20 cellular contexts compared by ENCODE assay signal in genomic region chr2:214489702-214490101, GRCh38.
"Had no signal": no experiment of that assay in that cellular context is flagged by ENCODE, and none has a peak within 500 bp of the region (broad histone marks: within the 10 kb centered on the region; RNA-seq: fewer than 3 reads in every experiment).

No MANE protein-coding gene starts in this region.

- H3K36me3 Mint-ChIP-seq: activated naive CD4-positive, alpha-beta T cell treated with anti-CD3 and anti-CD28 coated beads, Interleukin-2, amount 50 U/mL, for 72 hours; mesothelial cell of epicardium; naive thymus-derived CD4-positive, alpha-beta T cell; stimulated activated effector memory CD8-positive, alpha-beta T cell treated with anti-CD3 and anti-CD28 coated beads, Interleukin-12 subunit alpha, Interleukin-12 subunit beta, amount 100 ng/mL, for 72 hours had no signal

- H3K4me3 ChIP-seq: breast epithelium, upper lobe of right lung had no signal

- H3K4me1 ChIP-seq: breast epithelium, upper lobe of right lung had no signal

- ATAC-seq: activated naive CD4-positive, alpha-beta T cell treated with anti-CD3 and anti-CD28 coated beads, Interleukin-2, amount 50 U/mL, for 72 hours; activated T-cell treated with anti-CD3 and anti-CD28 coated beads, Interleukin-2, amount 50 U/mL, for 72 hours; effector memory CD8-positive, alpha-beta T cell; naive thymus-derived CD4-positive, alpha-beta T cell; sciatic nerve; stimulated activated effector memory CD8-positive, alpha-beta T cell treated with anti-CD3 and anti-CD28 coated beads, Interleukin-12 subunit alpha, Interleukin-12 subunit beta, amount 100 ng/mL, for 72 hours; upper lobe of right lung had no signal

- H3K4me1 Mint-ChIP-seq: mesothelial cell of epicardium; naive thymus-derived CD4-positive, alpha-beta T cell; neural crest cell; stimulated activated effector memory CD8-positive, alpha-beta T cell treated with anti-CD3 and anti-CD28 coated beads, Interleukin-12 subunit alpha, Interleukin-12 subunit beta, amount 100 ng/mL, for 72 hours had no signal

- H3K27me3 ChIP-seq: breast epithelium, upper lobe of right lung had no signal

- H3K4me3 Mint-ChIP-seq: activated T-cell treated with anti-CD3 and anti-CD28 coated beads, Interleukin-2, amount 50 U/mL, for 72 hours; effector memory CD8-positive, alpha-beta T cell; mesothelial cell of epicardium; naive thymus-derived CD4-positive, alpha-beta T cell; neural crest cell; stimulated activated effector memory CD8-positive, alpha-beta T cell treated with anti-CD3 and anti-CD28 coated beads, Interleukin-12 subunit alpha, Interleukin-12 subunit beta, amount 100 ng/mL, for 72 hours; stimulated activated naive CD8-positive, alpha-beta T cell treated with anti-CD3 and anti-CD28 coated beads, Interleukin-15, Interleukin-2, amounts not matched to agents 100 ng/mL and 50 ng/mL, for 24 hours had no signal

- DNase-seq: activated CD4-positive, alpha-beta T cell treated with anti-CD3 and anti-CD28 coated beads for 4 hours; activated CD4-positive, alpha-beta T cell treated with anti-CD3 and anti-CD28 coated beads, Interleukin-2, amount 50 U/mL, for 4 hours; activated CD4-positive, CD25-positive, alpha-beta regulatory T cell; activated naive CD4-positive, alpha-beta T cell; activated T-cell treated with anti-CD3 and anti-CD28 coated beads for 4 hours; activated T-cell treated with anti-CD3 and anti-CD28 coated beads, Interleukin-2, amount 50 U/mL, for 72 hours; cortex of kidney; effector memory CD8-positive, alpha-beta T cell; naive thymus-derived CD4-positive, alpha-beta T cell; nucleus accumbens; small intestine; stimulated activated CD4-positive, alpha-beta T cell treated with anti-CD3 and anti-CD28 coated beads, Interleukin-4, amount 100 ng/mL, for 24 hours; upper lobe of right lung had no signal

- H3K36me3 ChIP-seq: breast epithelium, upper lobe of right lung had no signal

- H3K9me3 Mint-ChIP-seq: stimulated activated effector memory CD8-positive, alpha-beta T cell treated with anti-CD3 and anti-CD28 coated beads, Interleukin-12 subunit alpha, Interleukin-12 subunit beta, amount 100 ng/mL, for 72 hours had no signal

- H3K27ac Mint-ChIP-seq: activated T-cell treated with anti-CD3 and anti-CD28 coated beads, Interleukin-2, amount 50 U/mL, for 72 hours; effector memory CD8-positive, alpha-beta T cell; mesothelial cell of epicardium; naive thymus-derived CD4-positive, alpha-beta T cell; stimulated activated effector memory CD8-positive, alpha-beta T cell treated with anti-CD3 and anti-CD28 coated beads, Interleukin-12 subunit alpha, Interleukin-12 subunit beta, amount 100 ng/mL, for 72 hours; stimulated activated naive CD8-positive, alpha-beta T cell treated with anti-CD3 and anti-CD28 coated beads, Interleukin-15, Interleukin-2, amounts not matched to agents 100 ng/mL and 50 ng/mL, for 24 hours had no signal

- H3K27ac ChIP-seq: breast epithelium, upper lobe of right lung had no signal
